23 cellular contexts compared by ENCODE assay signal in genomic region chr4:62003695-62004094, GRCh38.
"Had no signal": no experiment of that assay in that cellular context is flagged by ENCODE, and none has a peak within 500 bp of the region (broad histone marks: within the 10 kb centered on the region; RNA-seq: fewer than 3 reads in every experiment).

No MANE protein-coding gene starts in this region.

- H3K27ac Mint-ChIP-seq: activated naive CD4-positive, alpha-beta T cell treated with anti-CD3 and anti-CD28 coated beads, Interleukin-2, amount 50 U/mL, for 24 hours; dendritic cell treated with granulocyte-macrophage colony-stimulating factor and Interleukin-4, amounts not matched to agents 40 ng/mL and 50 ng/mL, for 4 days; memory B cell; naive B cell; neural progenitor cell had no signal

- H3K4me3 Mint-ChIP-seq: activated naive CD4-positive, alpha-beta T cell treated with anti-CD3 and anti-CD28 coated beads, Interleukin-2, amount 50 U/mL, for 24 hours; dendritic cell treated with granulocyte-macrophage colony-stimulating factor and Interleukin-4, amounts not matched to agents 40 ng/mL and 50 ng/mL, for 4 days; memory B cell; naive B cell; neural progenitor cell had no signal

- H3K36me3 ChIP-seq: adrenal gland, esophagus muscularis mucosa, left ventricle myocardium inferior, neural progenitor cell, prostate gland, thyroid gland, WERI-Rb-1 had no signal

- H3K27me3 Mint-ChIP-seq: activated naive CD4-positive, alpha-beta T cell treated with anti-CD3 and anti-CD28 coated beads, Interleukin-2, amount 50 U/mL, for 24 hours; dendritic cell treated with granulocyte-macrophage colony-stimulating factor and Interleukin-4, amounts not matched to agents 40 ng/mL and 50 ng/mL, for 4 days; memory B cell; naive B cell had no signal

- H3K9me3 Mint-ChIP-seq: neural progenitor cell had no signal

- H3K4me1 Mint-ChIP-seq: activated naive CD4-positive, alpha-beta T cell treated with anti-CD3 and anti-CD28 coated beads, Interleukin-2, amount 50 U/mL, for 24 hours; memory B cell; naive B cell; neural progenitor cell had no signal

- H3K4me3 ChIP-seq: adrenal gland, esophagus muscularis mucosa, left ventricle myocardium inferior, mucosa of descending colon, neural progenitor cell, prostate gland, thyroid gland had no signal

- DNase-seq: activated CD4-positive, alpha-beta T cell treated with anti-CD3 and anti-CD28 coated beads for 1 hour; activated CD8-positive, alpha-beta memory T cell treated with anti-CD3 and anti-CD28 coated beads for 24 hours; activated CD8-positive, alpha-beta memory T cell treated with anti-CD3 and anti-CD28 coated beads, Interleukin-2, amount 50 U/mL, for 48 hours; activated effector memory CD4-positive, alpha-beta T cell treated with anti-CD3 and anti-CD28 coated beads, Interleukin-2, amount 50 U/mL, for 16 hours; activated T-cell treated with anti-CD3 and anti-CD28 coated beads, Interleukin-2, amount 50 U/mL, for 48 hours; adrenal gland; effector CD8-positive, alpha-beta T cell; kidney; left ventricle myocardium inferior; mucosa of descending colon; naive B cell; right cardiac atrium; stimulated activated CD4-positive, alpha-beta T cell treated with anti-CD3 and anti-CD28 coated beads, Interleukin-2, amount 100 ng/mL, for 24 hours; stimulated activated naive CD4-positive, alpha-beta T cell treated with Interleukin-2 at 50 U/mL for 16 hours; T-helper 2 cell; thyroid gland; WERI-Rb-1 had no signal

- H3K36me3 Mint-ChIP-seq: activated naive CD4-positive, alpha-beta T cell treated with anti-CD3 and anti-CD28 coated beads, Interleukin-2, amount 50 U/mL, for 24 hours; memory B cell; naive B cell had no signal

- H3K27me3 ChIP-seq: adrenal gland, esophagus muscularis mucosa, neural progenitor cell, thyroid gland had no signal

- H3K27ac ChIP-seq: adrenal gland, esophagus muscularis mucosa, left ventricle myocardium inferior, neural progenitor cell, prostate gland, thyroid gland, WERI-Rb-1 had no signal

- H3K9me3 ChIP-seq: adrenal gland, esophagus muscularis mucosa, left ventricle myocardium inferior, mucosa of descending colon, prostate gland, thyroid gland had no signal

- ATAC-seq: mucosa of descending colon, right cardiac atrium had no signal

- H3K4me1 ChIP-seq: adrenal gland, esophagus muscularis mucosa, left ventricle myocardium inferior, neural progenitor cell, prostate gland, thyroid gland had no signal
